In genomic region chr20:47146703-47147102, GRCh38 we compare ENCODE assay signal across 13 cellular contexts.
DNase-seq lines count a peak whose midpoint lies in the region; ATAC-seq and TF ChIP-seq lines count a peak whose summit lies in the region.
"Had no signal": no experiment of that assay in that cellular context is flagged by ENCODE, and none has a peak within 500 bp of the region (broad histone marks: within the 10 kb centered on the region; RNA-seq: fewer than 3 reads in every experiment).

No MANE protein-coding gene starts in this region.

- WGBS in SK-N-SH (ENCODE audit: low lambda C conversion rate) = 43% methylated on average over 5 of the region's 7 CpGs

- CTCF ChIA-PET in SK-N-SH (lab: Yijun Ruan, JAX) = interaction anchor here (11.7 kb wide), 1 partner anchor 391 kb away, joined by 163 read pairs; no protein-coding TSS in a partner anchor

- H3K36me3 Mint-ChIP-seq in natural killer cell = no peaks in the 10 kb centered on the region
- H3K36me3 Mint-ChIP-seq in natural killer cell treated with Interleukin-12 subunit alpha and Interleukin-12 subunit beta and Interleukin-15 and Interleukin-18, amount 100 ng/mL, for 72 hours = no peaks in the 10 kb centered on the region

- H3K9me3 ChIP-seq in SK-N-SH = no peaks in the 10 kb centered on the region

- no peaks in the 10 kb centered on the region for H4K20me1 ChIP-seq in SK-N-SH (ENCODE audit: insufficient read depth)

- peak overlapping the region in 1 of 2 experiments; percentile 29; a peak in 1 of 4 replicates for H3K27ac ChIP-seq in SK-N-SH (ENCODE audit: low read depth in 2 of 2, low read length in 1 of 2)

- no peaks in the 10 kb centered on the region for H3K9me3 Mint-ChIP-seq in natural killer cell
- no peaks in the 10 kb centered on the region for H3K9me3 Mint-ChIP-seq in natural killer cell treated with Interleukin-12 subunit alpha and Interleukin-12 subunit beta and Interleukin-15 and Interleukin-18, amount 100 ng/mL, for 72 hours

- TF ChIP-seq CTCF in natural killer cell (IDR thresholded peaks at IDR 0.05) = no peak
- TF ChIP-seq CTCF in SK-N-SH (IDR thresholded peaks at IDR 0.05) = no peak
- TF ChIP-seq CTCF in fibroblast of the aortic adventitia (IDR thresholded peaks at IDR 0.05; ENCODE audit: insufficient read depth, low read length) = no peak

- H3K9me2 ChIP-seq in SK-N-SH = no peaks in the 10 kb centered on the region

- H3F3A ChIP-seq in SK-N-SH (replicated peaks; ENCODE audit: insufficient read depth) = peaks cover 3% of the 10 kb centered on the region

- DNase-seq in natural killer cell (no peak), SK-N-SH (no peak), fibroblast of the aortic adventitia (ENCODE audit: low read depth) (peak; percentile 43), medulla oblongata (ENCODE audit: extremely low spot score) (no peak)
- DNase-seq in natural killer cell treated with Interleukin-12 subunit alpha and Interleukin-12 subunit beta and Interleukin-15 and Interleukin-18, amount 100 ng/mL, for 72 hours (ENCODE audit: low spot score) = no peak
- DNase-seq: activated T-cell treated with anti-CD3 and anti-CD28 coated beads, Interleukin-2, amount 50 U/mL, for 48 hours; erythroblast; small intestine had no signal

- H3K4me1 ChIP-seq in SK-N-SH (ENCODE audit: control insufficient read depth in 1 of 2, insufficient read depth in 2 of 2, low read depth in 1 of 2, low read length in 1 of 2) = peaks cover 5 to 14% of the 10 kb centered on the region in 2 experiments; a peak in 2 of 4 replicates

- no peak for TF ChIP-seq RAD21 in SK-N-SH (IDR thresholded peaks at IDR 0.05; ENCODE audit: low read length)

- H3K79me2 ChIP-seq in SK-N-SH (ENCODE audit: insufficient read depth) = no peaks in the 10 kb centered on the region

- H3K4me1 Mint-ChIP-seq in natural killer cell = peaks cover 6 to 7% of the 10 kb centered on the region in 2 donors
- H3K4me1 Mint-ChIP-seq in natural killer cell treated with Interleukin-12 subunit alpha and Interleukin-12 subunit beta and Interleukin-15 and Interleukin-18, amount 100 ng/mL, for 72 hours (ENCODE audit: low read depth in 2 of 2) = peaks cover 6 to 7% of the 10 kb centered on the region in 2 donors

- H3K36me3 ChIP-seq in SK-N-SH (replicated peaks in 1 of 2; ENCODE audit: control insufficient read depth in 1 of 2, insufficient read depth in 2 of 2, low read length in 1 of 2) = no peaks in the 10 kb centered on the region

- no peak overlapping the region for H3K27ac Mint-ChIP-seq in natural killer cell
- H3K27ac Mint-ChIP-seq in natural killer cell treated with Interleukin-12 subunit alpha and Interleukin-12 subunit beta and Interleukin-15 and Interleukin-18, amount 100 ng/mL, for 72 hours = no peak overlapping the region
- H3K27ac Mint-ChIP-seq: WTC11 had no signal

- TF ChIP-seq EP300 in SK-N-SH (IDR thresholded peaks at IDR 0.05; ENCODE audit: borderline replicate concordance in 1 of 2, low read depth in 1 of 2, low read length in 1 of 2) = no peak

- H3K27me3 Mint-ChIP-seq in natural killer cell (ENCODE audit: low read depth in 2 of 2) = peaks cover 15 to 16% of the 10 kb centered on the region in 2 donors
- peaks cover 8 to 15% of the 10 kb centered on the region in 2 donors for H3K27me3 Mint-ChIP-seq in natural killer cell treated with Interleukin-12 subunit alpha and Interleukin-12 subunit beta and Interleukin-15 and Interleukin-18, amount 100 ng/mL, for 72 hours

- H2AFZ ChIP-seq in SK-N-SH (ENCODE audit: low read depth) = peak overlapping the region; percentile 6; the same call in 1 of the 2 replicates

- POLR2A ChIA-PET in SK-N-SH (lab: Yijun Ruan, JAX) = no interaction called here

- H3K4me2 ChIP-seq in SK-N-SH = no peak overlapping the region

- no peaks in the 10 kb centered on the region for H3K27me3 ChIP-seq in SK-N-SH (ENCODE audit: insufficient read depth)

- ATAC-seq in natural killer cell (no peak), HG03139 (IDR thresholded peaks at IDR 0.05; ENCODE audit: unreplicated experiment) (no peak), GM18517 (IDR thresholded peaks at IDR 0.05; ENCODE audit: unreplicated experiment) (no peak), GM21619 (IDR thresholded peaks at IDR 0.05; ENCODE audit: unreplicated experiment) (no peak)
- ATAC-seq in natural killer cell treated with Interleukin-12 subunit alpha and Interleukin-12 subunit beta and Interleukin-15 and Interleukin-18, amount 100 ng/mL, for 72 hours = no peak
- ATAC-seq: Right ventricle myocardium inferior, WTC11 had no signal

- no peak overlapping the region for H3K4me3 ChIP-seq in SK-N-SH (ENCODE audit: low read depth in 2 of 2, low read length in 1 of 2)
- no peak overlapping the region for H3K4me3 ChIP-seq in fibroblast of the aortic adventitia (ENCODE audit: low read depth, low read length)

- intact Hi-C loops in natural killer cell (cut with micrococcal nuclease) = no loop called here

- peak overlapping the region; percentile 42 for H3K4me3 Mint-ChIP-seq in natural killer cell
- H3K4me3 Mint-ChIP-seq in natural killer cell treated with Interleukin-12 subunit alpha and Interleukin-12 subunit beta and Interleukin-15 and Interleukin-18, amount 100 ng/mL, for 72 hours = no peak overlapping the region
- H3K4me3 Mint-ChIP-seq: WTC11 had no signal

- H3K9ac ChIP-seq in SK-N-SH = no peak overlapping the region

TF ChIP-seq in SK-N-SH, 30 proteins besides CTCF, POLR2A, EP300 and RAD21:
- peak; percentile 67; the same call in 1 of the 2 replicates for TF ChIP-seq TCF12 (IDR thresholded peaks at IDR 0.05)
- no peak for TF ChIP-seq NRF1 (IDR thresholded peaks at IDR 0.05; ENCODE audit: low read depth, low read length)
- 0 out of 2 replicates have a peak, but pooled peaks have one; percentile 7 for TF ChIP-seq PBX3 (IDR thresholded peaks at IDR 0.05)
- TF ChIP-seq GATA2 (CRISPR knock-in tag; IDR thresholded peaks at IDR 0.05) = no peak
- no peak for TF ChIP-seq FOXM1 (IDR thresholded peaks at IDR 0.05; ENCODE audit: low read depth)
- TF ChIP-seq SIN3A (IDR thresholded peaks at IDR 0.05; ENCODE audit: borderline replicate concordance, low read depth, low read length) = no peak
- no peak; the same call in 1 of the 2 replicates for TF ChIP-seq RXRA (IDR thresholded peaks at IDR 0.05; ENCODE audit: borderline replicate concordance, low read depth)
- TF ChIP-seq RCOR1 (IDR thresholded peaks at IDR 0.05; ENCODE audit: low read length) = no peak
- TF ChIP-seq NFIC (IDR thresholded peaks at IDR 0.05; ENCODE audit: borderline replicate concordance) = no peak
- TF ChIP-seq, protein P1, sequence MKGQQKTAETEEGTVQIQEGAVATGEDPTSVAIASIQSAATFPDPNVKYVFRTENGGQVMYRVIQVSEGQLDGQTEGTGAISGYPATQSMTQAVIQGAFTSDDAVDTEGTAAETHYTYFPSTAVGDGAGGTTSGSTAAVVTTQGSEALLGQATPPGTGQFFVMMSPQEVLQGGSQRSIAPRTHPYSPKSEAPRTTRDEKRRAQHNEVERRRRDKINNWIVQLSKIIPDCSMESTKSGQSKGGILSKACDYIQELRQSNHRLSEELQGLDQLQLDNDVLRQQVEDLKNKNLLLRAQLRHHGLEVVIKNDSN (IDR thresholded peaks at IDR 0.05; ENCODE audit: borderline replicate concordance, low read depth) = no peak
- peak; percentile 50; the same call in 1 of the 2 replicates for TF ChIP-seq ZBTB33 (IDR thresholded peaks at IDR 0.05; ENCODE audit: borderline replicate concordance, low read depth)
- 0 out of 2 replicates have a peak, but pooled peaks have one; percentile 17 for TF ChIP-seq FOSL2 (IDR thresholded peaks at IDR 0.05; ENCODE audit: borderline replicate concordance, low read depth)
- no peak for TF ChIP-seq JUND (IDR thresholded peaks at IDR 0.05)
